15 cellular contexts compared by ENCODE assay signal in the genomic region with DNA sequence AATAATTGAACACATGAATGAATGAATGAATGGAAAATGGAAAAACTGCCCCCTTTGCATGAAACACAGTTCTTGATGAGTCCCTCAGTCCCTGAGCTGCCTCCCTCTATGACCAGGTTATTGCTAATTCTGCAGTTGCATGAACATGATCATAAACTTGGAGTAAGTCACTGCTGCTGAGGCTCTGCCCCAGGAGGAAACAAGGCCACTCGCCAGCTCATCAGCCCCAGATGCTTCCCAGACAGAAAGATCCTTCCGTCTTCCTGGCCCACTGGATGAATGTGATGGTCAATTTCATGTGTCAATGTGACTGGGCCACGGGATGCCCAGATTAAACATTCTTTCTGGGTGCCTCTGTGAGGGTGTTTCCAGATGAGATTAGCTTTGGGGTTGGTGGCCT.
DNase-seq lines count a peak whose midpoint lies in the region; FAIRE-seq lines count a peak whose summit lies in the region.
"Had no signal": no experiment of that assay in that cellular context is flagged by ENCODE, and none has a peak within 500 bp of the region (broad histone marks: within the 10 kb centered on the region; RNA-seq: fewer than 3 reads in every experiment).

No MANE protein-coding gene starts in this region.

- peak; percentile 70 for DNase-seq in ELR (ENCODE audit: low read depth)
- DNase-seq in RCC 7860 (ENCODE audit: low spot score): peak; percentile 45
- peak; percentile 20 for DNase-seq in fibroblast of peridontal ligament (ENCODE audit: extremely low read depth)
- no peak for DNase-seq in urothelium cell line (ENCODE audit: low spot score)
- no peak for DNase-seq in activated CD4-positive, alpha-beta T cell treated with anti-CD3 and anti-CD28 coated beads, Interleukin-2, amount 50 U/mL, for 1 hour
- no peak for DNase-seq in midbrain (lab: John Stamatoyannopoulos, UW)
- DNase-seq in NCI-H69 (lab: John Stamatoyannopoulos, UW): no peak
- DNase-seq: ACHN; CD8-positive, alpha-beta memory T cell; NCI-H1092; NCI-H345; NCI-H82; SHP77 treated with DMSO at 0.1 percent for 48 hours had no signal

- FAIRE-seq in RCC 7860 (lab: Jason Lieb, UNC) (no peak), urothelium cell line (lab: Jason Lieb, UNC) (peak; percentile 55)
- FAIRE-seq: GM12878, GM19239 had no signal

Comparison
In these comparisons a context has a peak if more than half of its experiments do, and no peak if none do; other contexts are left out.
1. DNase-seq: peak in ELR (single experiment), RCC 7860 (single experiment) and fibroblast of peridontal ligament (single experiment); none in urothelium cell line (single experiment), activated CD4-positive, alpha-beta T cell treated with anti-CD3 and anti-CD28 coated beads, Interleukin-2, amount 50 U/mL, for 1 hour (single experiment), midbrain (single experiment) and NCI-H69 (single experiment).